Comparison of ENCODE assay signal across 22 cellular contexts in the genomic region with DNA sequence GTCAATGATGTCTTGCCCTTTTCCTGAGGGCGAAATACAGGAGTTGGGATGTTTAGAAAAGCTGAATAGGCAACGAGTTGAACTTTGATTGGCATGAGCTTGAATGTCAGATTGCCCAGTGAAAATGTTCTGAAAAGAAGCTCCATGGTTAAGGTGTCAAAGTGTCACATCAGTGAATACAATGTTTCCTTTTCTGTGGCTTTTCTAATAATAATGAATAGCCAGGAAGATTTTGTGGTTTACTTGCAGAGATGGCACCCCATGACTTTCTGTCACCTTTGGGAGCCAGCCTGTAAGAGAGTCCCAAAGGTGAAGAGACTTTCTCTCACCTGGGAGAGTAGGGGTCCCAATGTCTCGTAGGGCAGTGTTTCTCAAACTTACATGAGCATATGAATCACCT.
DNase-seq lines count a peak whose midpoint lies in the region; ATAC-seq lines count a peak whose summit lies in the region.
"Had no signal": no experiment of that assay in that cellular context is flagged by ENCODE, and none has a peak within 500 bp of the region (broad histone marks: within the 10 kb centered on the region; RNA-seq: fewer than 3 reads in every experiment).

No MANE protein-coding gene starts in this region.

- H3K4me3 ChIP-seq in skeletal muscle tissue (ENCODE audit: low read length in 3 of 3) = no peak overlapping the region
- H3K4me3 ChIP-seq: HAP-1, K562 had no signal

- H3K36me3 ChIP-seq in skeletal muscle tissue (ENCODE audit: control insufficient read depth in 3 of 3, insufficient read depth in 3 of 3, low read length in 3 of 3) = no peaks in the 10 kb centered on the region
- H3K36me3 ChIP-seq: HAP-1 had no signal

- peak; percentile 20 for DNase-seq in NK-92 treated with Interleukin-12 subunit alpha and Interleukin-12 subunit beta, amount 100 ng/mL, for 24 hours (lab: John Stamatoyannopoulos, UW)
- DNase-seq in NK-92 (lab: John Stamatoyannopoulos, UW; ENCODE audit: unreplicated experiment) = no peak
- no peak for DNase-seq in activated naive CD8-positive, alpha-beta T cell treated with anti-CD3 and anti-CD28 coated beads, Interleukin-2, amount 50 U/mL, for 24 hours
- DNase-seq: Calu3; CD4-positive, alpha-beta memory T cell; DMS53; NCI-H1436; NCI-H2029; NCI-H2171; NCI-H446; NCI-H69; PC-3 had no signal

- peaks cover 11% of the 10 kb centered on the region for H3K36me3 Mint-ChIP-seq in activated naive CD8-positive, alpha-beta T cell treated with anti-CD3 and anti-CD28 coated beads, Interleukin-2, amount 50 U/mL, for 24 hours (ENCODE audit: low read depth)
- H3K36me3 Mint-ChIP-seq: CD4-positive, alpha-beta memory T cell had no signal

- H3K27ac ChIP-seq in skeletal muscle tissue (ENCODE audit: low read depth, low read length) = peak overlapping the region; percentile 66
- H3K27ac ChIP-seq: 22Rv1, RWPE1 had no signal

- peak overlapping the region; percentile 69 for H3K27ac Mint-ChIP-seq in activated naive CD8-positive, alpha-beta T cell treated with anti-CD3 and anti-CD28 coated beads, Interleukin-2, amount 50 U/mL, for 24 hours
- H3K27ac Mint-ChIP-seq: B cell; CD4-positive, alpha-beta memory T cell had no signal

- no peaks in the 10 kb centered on the region for H3K27me3 ChIP-seq in skeletal muscle tissue (ENCODE audit: control insufficient read depth in 3 of 3, insufficient read depth in 3 of 3, low read length in 3 of 3)

- H3K9me3 Mint-ChIP-seq in activated naive CD8-positive, alpha-beta T cell treated with anti-CD3 and anti-CD28 coated beads, Interleukin-2, amount 50 U/mL, for 24 hours = peaks cover 5% of the 10 kb centered on the region

- H3K4me1 ChIP-seq in skeletal muscle tissue (ENCODE audit: control insufficient read depth in 3 of 3, insufficient read depth in 3 of 3, low read length in 3 of 3) = peaks cover 13 to 28% (median 15%) of the 10 kb centered on the region in 3 donors
- H3K4me1 ChIP-seq: HAP-1 had no signal

- H3K4me1 Mint-ChIP-seq in activated naive CD8-positive, alpha-beta T cell treated with anti-CD3 and anti-CD28 coated beads, Interleukin-2, amount 50 U/mL, for 24 hours = peaks cover 53% of the 10 kb centered on the region

- no peaks in the 10 kb centered on the region for H3K27me3 Mint-ChIP-seq in activated naive CD8-positive, alpha-beta T cell treated with anti-CD3 and anti-CD28 coated beads, Interleukin-2, amount 50 U/mL, for 24 hours
- H3K27me3 Mint-ChIP-seq: B cell; CD4-positive, alpha-beta memory T cell had no signal

- no peak overlapping the region for H3K9ac ChIP-seq in skeletal muscle tissue (ENCODE audit: low read depth in 1 of 3, low read length in 3 of 3)

- peak overlapping the region; percentile 10 for H3K4me3 Mint-ChIP-seq in activated naive CD8-positive, alpha-beta T cell treated with anti-CD3 and anti-CD28 coated beads, Interleukin-2, amount 50 U/mL, for 24 hours
- H3K4me3 Mint-ChIP-seq: CD4-positive, alpha-beta memory T cell had no signal

- ATAC-seq in GM21447 (IDR thresholded peaks at IDR 0.05; ENCODE audit: unreplicated experiment) = peak; percentile 22
- ATAC-seq in activated naive CD8-positive, alpha-beta T cell treated with anti-CD3 and anti-CD28 coated beads, Interleukin-2, amount 50 U/mL, for 24 hours = peak; percentile 67
- ATAC-seq in HG02642 (IDR thresholded peaks at IDR 0.05; ENCODE audit: poor library complexity, unreplicated experiment) = no peak
- no peak for ATAC-seq in GM19351 (IDR thresholded peaks at IDR 0.05; ENCODE audit: unreplicated experiment)
- no peak for ATAC-seq in GM18873 (IDR thresholded peaks at IDR 0.05; ENCODE audit: low FRiP score, unreplicated experiment)
- ATAC-seq: K562, PC-3 had no signal

- H3K9me3 ChIP-seq in skeletal muscle tissue (ENCODE audit: control insufficient read depth in 3 of 3, low read length in 3 of 3) = no peaks in the 10 kb centered on the region
- H3K9me3 ChIP-seq: HAP-1 had no signal

Comparison
In these comparisons a context has a peak if more than half of its experiments do, and no peak if none do; other contexts are left out.
1. ATAC-seq: peak in GM21447 (single experiment) and activated naive CD8-positive, alpha-beta T cell treated with anti-CD3 and anti-CD28 coated beads, Interleukin-2, amount 50 U/mL, for 24 hours (single experiment); none in HG02642 (single experiment), GM19351 (single experiment) and GM18873 (single experiment).